Comparison of ENCODE assay signal across 10 cellular contexts in genomic region chrX:14936561-14936960, GRCh38.
A peak's percentile ranks its signal among the peaks of the same experiment; 100 is the strongest.
DNase-seq lines count a peak whose midpoint lies in the region; ATAC-seq, FAIRE-seq and TF ChIP-seq lines count a peak whose summit lies in the region.
"Had no signal": no experiment of that assay in that cellular context is flagged by ENCODE, and none has a peak within 500 bp of the region (broad histone marks: within the 10 kb centered on the region; RNA-seq: fewer than 3 reads in every experiment).

No MANE protein-coding gene starts in this region.

- POLR2A ChIA-PET in H1 (lab: Charles Lee; ENCODE audit: partially characterized antibody), result no interaction called here

- no peak overlapping the region for H3K56ac ChIP-seq in H1 (replicated peaks; ENCODE audit: insufficient read length, low read depth, low read length)

- no peak overlapping the region for H2AK5ac ChIP-seq in H1 (ENCODE audit: low read depth, low read length)

- H2AFZ ChIP-seq in H1 (ENCODE audit: low read length), result peak overlapping the region; percentile 62; the same call in 1 of the 2 replicates

- H3K23me2 ChIP-seq in H1 (ENCODE audit: low read depth, low read length), result no peaks in the 10 kb centered on the region

- no peaks in the 10 kb centered on the region for H3K79me2 ChIP-seq in H1 (ENCODE audit: control insufficient read depth in 1 of 2, insufficient read depth in 2 of 2, low read length in 2 of 2)

- H3K79me1 ChIP-seq in H1 (ENCODE audit: low read depth, low read length), result no peaks in the 10 kb centered on the region

- H4K91ac ChIP-seq in H1 (replicated peaks; ENCODE audit: insufficient read length, low read length), result no peak overlapping the region

- no peaks in the 10 kb centered on the region for H4K20me1 ChIP-seq in H1 (replicated peaks in 1 of 2; ENCODE audit: control insufficient read depth in 1 of 2, insufficient read depth in 2 of 2, low read length in 2 of 2)

- H3K36me3 ChIP-seq in H1 (ENCODE audit: control insufficient read depth in 2 of 4, insufficient read depth in 4 of 4, low read length in 3 of 4), result no peaks in the 10 kb centered on the region
- H3K36me3 ChIP-seq: adrenal gland, heart left ventricle had no signal

- no peak for TF ChIP-seq CTCF in GM20000 (IDR thresholded peaks at IDR 0.05; ENCODE audit: extremely low read depth, missing control alignments)
- no peak for TF ChIP-seq CTCF in H1 (IDR thresholded peaks at IDR 0.05; ENCODE audit: control extremely low read depth in 1 of 3, insufficient read depth in 1 of 3, low read depth in 1 of 3, low read length in 3 of 3)

- DNase-seq in GM20000 (ENCODE audit: low spot score), result peak; percentile 1
- DNase-seq in NCI-H226, result peak; percentile 68
- no peak for DNase-seq in H1 (ENCODE audit: low read depth in 1 of 2, low spot score in 2 of 2)
- DNase-seq in stromal cell of bone marrow (ENCODE audit: low read depth), result peak; percentile 35
- DNase-seq in activated CD4-positive, CD25-positive, alpha-beta regulatory T cell (lab: John Stamatoyannopoulos, UW), result no peak
- DNase-seq in DMS 273 (lab: John Stamatoyannopoulos, UW; ENCODE audit: unreplicated experiment), result no peak
- DNase-seq: heart left ventricle had no signal

- H2BK5ac ChIP-seq in H1 (ENCODE audit: low read depth, low read length), result no peak overlapping the region

- TF ChIP-seq POLR2A in H1 (IDR thresholded peaks at IDR 0.05; ENCODE audit: control extremely low read depth in 1 of 2, low read depth in 2 of 2, low read length in 2 of 2), result no peak

- no peak overlapping the region for H4K5ac ChIP-seq in H1 (ENCODE audit: insufficient read length, low read depth, low read length)

- CTCF ChIA-PET in H1 (lab: Charles Lee; ENCODE audit: partially characterized antibody), result no interaction called here

- H3K4me1 ChIP-seq in H1 (replicated peaks in 1 of 4; ENCODE audit: control insufficient read depth in 3 of 4, insufficient read depth in 4 of 4, low read length in 3 of 4), result no peaks in the 10 kb centered on the region
- H3K4me1 ChIP-seq: adrenal gland had no signal

- H3K27me3 ChIP-seq in H1 (replicated peaks in 1 of 4; ENCODE audit: control insufficient read depth in 3 of 4, extremely low read depth in 1 of 4, insufficient read depth in 3 of 4, low read length in 3 of 4), result no peaks in the 10 kb centered on the region
- H3K27me3 ChIP-seq: adrenal gland had no signal

- H3K9ac ChIP-seq in H1 (replicated peaks in 1 of 4; ENCODE audit: extremely low read depth in 1 of 4, low read depth in 3 of 4, low read length in 3 of 4), result no peak overlapping the region

- H3K9me3 ChIP-seq in H1 (ENCODE audit: insufficient read depth in 2 of 2, low read depth in 1 of 2, low read length in 1 of 2), result no peaks in the 10 kb centered on the region
- H3K9me3 ChIP-seq: adrenal gland, heart left ventricle had no signal

- H4K8ac ChIP-seq in H1 (ENCODE audit: extremely low read depth, insufficient read depth, low read length), result no peak overlapping the region

- no peak overlapping the region for H2BK15ac ChIP-seq in H1 (ENCODE audit: low read length)

- H3K14ac ChIP-seq in H1 (ENCODE audit: insufficient read length), result no peak overlapping the region

- H3K4me2 ChIP-seq in H1 (ENCODE audit: insufficient read depth in 1 of 2, low read depth in 2 of 2, low read length in 2 of 2), result no peak overlapping the region

- no peak for FAIRE-seq in H1 (lab: Jason Lieb, UNC)

- TF ChIP-seq RAD21 in H1 (IDR thresholded peaks at IDR 0.05 in 1 of 2, conservative IDR thresholded peaks at IDR 0.05 in 1 of 2; ENCODE audit: low read depth in 2 of 2, low read length in 2 of 2), result no peak

- H2BK120ac ChIP-seq in H1 (replicated peaks; ENCODE audit: low read depth, low read length), result no peak overlapping the region

- no peak overlapping the region for H3K18ac ChIP-seq in H1 (ENCODE audit: extremely low read depth, low read length)

- H2BK12ac ChIP-seq in H1 (ENCODE audit: low read depth, low read length), result no peak overlapping the region

- no peak for ATAC-seq in GM21423 (IDR thresholded peaks at IDR 0.05; ENCODE audit: unreplicated experiment)
- ATAC-seq: heart left ventricle had no signal

- WGBS in H1 (ENCODE audit: extremely low coverage in 1 of 2, insufficient coverage in 1 of 2, insufficient read length in 1 of 2, insufficient replicate concordance in 2 of 2, low coverage in 1 of 2, low lambda C conversion rate in 2 of 2, missing lambda C conversion rate in 1 of 2), 2 experiments, result 92% methylated on average over 3 of the region's 5 CpGs; no CpG with 5 or more reads in 1 of the 2 experiments

- no peak overlapping the region for H3K27ac ChIP-seq in H1 (ENCODE audit: low read depth, low read length)
- H3K27ac ChIP-seq: adrenal gland, heart left ventricle, VCaP had no signal

- no peak for TF ChIP-seq EP300 in H1 (IDR thresholded peaks at IDR 0.05; ENCODE audit: borderline replicate concordance in 1 of 2, low read depth in 2 of 2, low read length in 2 of 2)

- H3K4me3 ChIP-seq in H1 (ENCODE audit: extremely low read depth in 1 of 4, insufficient read depth in 2 of 4, low read depth in 3 of 4, low read length in 4 of 4), result no peak overlapping the region
- H3K4me3 ChIP-seq: adrenal gland, heart left ventricle had no signal

- no peak overlapping the region for H3K23ac ChIP-seq in H1 (ENCODE audit: insufficient read length)

- H2BK20ac ChIP-seq in H1 (ENCODE audit: low read length), result no peak overlapping the region

- H3K4ac ChIP-seq in H1 (replicated peaks; ENCODE audit: insufficient read length, low read depth, low read length), result no peak overlapping the region

TF ChIP-seq in H1, 55 proteins besides CTCF, POLR2A, EP300 and RAD21 (continues in another document):
- no peak for TF ChIP-seq SIRT6 (IDR thresholded peaks at IDR 0.05; ENCODE audit: low read length)
- no peak for TF ChIP-seq SUZ12 (IDR thresholded peaks at IDR 0.05; ENCODE audit: low read length)
- no peak for TF ChIP-seq CREB1 (IDR thresholded peaks at IDR 0.05)
- no peak for TF ChIP-seq POLR2AphosphoS5 (IDR thresholded peaks at IDR 0.05; ENCODE audit: low read depth, low read length)
- TF ChIP-seq BCL11A (IDR thresholded peaks at IDR 0.05; ENCODE audit: low read depth in 2 of 2, low read length in 2 of 2), result no peak

Comparison
In these comparisons a context has a peak if more than half of its experiments do, and no peak if none do; other contexts are left out.
1. DNase-seq: peak in GM20000 (single experiment), NCI-H226 (single experiment) and stromal cell of bone marrow (single experiment); none in H1 (0 of 2), activated CD4-positive, CD25-positive, alpha-beta regulatory T cell (0 of 4) and DMS 273 (single experiment).